ENCODE assay signal across 35 cellular contexts in the genomic region with DNA sequence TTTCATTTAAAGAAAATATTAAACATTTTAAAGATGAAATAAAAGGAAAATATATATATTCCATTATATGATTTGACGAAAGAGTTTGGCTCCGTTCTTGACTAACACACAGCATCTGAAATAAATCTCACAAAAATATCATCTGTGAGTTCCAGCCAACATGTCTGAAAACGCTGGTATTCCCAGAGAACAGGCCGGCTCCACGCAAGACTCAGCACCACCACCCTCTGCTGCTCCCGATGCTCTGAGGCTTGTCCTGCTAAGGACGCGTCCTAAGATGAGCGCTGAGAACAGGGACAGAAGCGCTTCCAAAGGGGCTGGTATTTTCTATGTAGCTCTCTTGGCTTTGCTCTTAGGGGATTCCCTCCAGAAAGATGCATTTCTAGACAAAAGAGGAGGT. TPM values are rescaled to one million over a fixed set of nuclear protein-coding genes. Genes with fewer than 3 reads are reported as not detected.
DNase-seq lines count a peak whose midpoint lies in the region; ATAC-seq and TF ChIP-seq lines count a peak whose summit lies in the region.
"Had no signal": no experiment of that assay in that cellular context is flagged by ENCODE, and none has a peak within 500 bp of the region (broad histone marks: within the 10 kb centered on the region; RNA-seq: fewer than 3 reads in every experiment).

No MANE protein-coding gene starts in this region.

- no peaks in the 10 kb centered on the region for H4K20me1 ChIP-seq in OCI-LY7 (ENCODE audit: insufficient read depth, low read length)
- H4K20me1 ChIP-seq: BLaER1; BLaER1 treated with 17β-estradiol and CSF1 and Interleukin-3, amounts not matched to agents 10 nM and 100 nM had no signal

- H2AFZ ChIP-seq in OCI-LY7 (ENCODE audit: low read length) = peak overlapping the region; percentile 72

- H3K4me1 ChIP-seq in OCI-LY7 (ENCODE audit: insufficient read depth, low read length, poor library complexity, severe bottlenecking) (peaks cover 76% of the 10 kb centered on the region), upper lobe of right lung (no peaks in the 10 kb centered on the region)
- H3K4me1 ChIP-seq: A549, BE2C, Caco-2 had no signal

- TF ChIP-seq CTCF in GM13976 (IDR thresholded peaks at IDR 0.05; ENCODE audit: borderline replicate concordance, control extremely low read depth, extremely low read depth, insufficient read depth, missing control alignments) = no peak
- no peak for TF ChIP-seq CTCF in OCI-LY7 (conservative IDR thresholded peaks at IDR 0.05; ENCODE audit: low read length)
- TF ChIP-seq CTCF in upper lobe of right lung (IDR thresholded peaks at IDR 0.05) = no peak

- no peaks in the 10 kb centered on the region for H3K9me3 Mint-ChIP-seq in activated naive CD4-positive, alpha-beta T cell treated with anti-CD3 and anti-CD28 coated beads, Interleukin-2, amount 50 U/mL, for 72 hours
- H3K9me3 Mint-ChIP-seq: CD14-positive monocyte; CD4-positive, alpha-beta memory T cell; CD4-positive, alpha-beta T cell; CD4-positive, CD25-positive, alpha-beta regulatory T cell; CD8-positive, alpha-beta memory T cell; CD8-positive, alpha-beta T cell had no signal

- no peaks in the 10 kb centered on the region for H3K9me2 ChIP-seq in OCI-LY7 (ENCODE audit: insufficient read depth, low read length)

- 0 out of 2 replicates have a peak, but pooled peaks cover 2% of the 10 kb centered on the region for H3K27me3 ChIP-seq in H7 (ENCODE audit: control insufficient read depth, insufficient read depth, low read length)
- peaks cover 23% of the 10 kb centered on the region for H3K27me3 ChIP-seq in upper lobe of right lung
- H3K27me3 ChIP-seq: BE2C, BLaER1 had no signal

- POLR2A ChIA-PET in OCI-LY7 (lab: Charles Lee) = interaction anchor here (0.6 to 1.7 kb wide), 2 partner anchors 11 to 90 kb away, joined by 3 to 7 read pairs; no protein-coding TSS in a partner anchor

- in situ Hi-C loops in GM13976 (cut with MboI; ENCODE audit: low sequenced_read_pairs, unreplicated experiment) = loop anchor here (10.0 to 25.0 kb wide), 2 partner anchors 72 to 460 kb away; partner anchors contain the start of gene B4GALT7

- peak; percentile 2 for DNase-seq in GM13976 (ENCODE audit: low spot score)
- peak; percentile 23 for DNase-seq in H7
- DNase-seq in OCI-LY7 (ENCODE audit: low spot score) = no peak
- DNase-seq in upper lobe of right lung = peak; percentile 7
- no peak for DNase-seq in inferior parietal cortex (ENCODE audit: extremely low spot score)
- no peak for DNase-seq in activated T-cell treated with anti-CD3 and anti-CD28 coated beads, Interleukin-2, amount 50 U/mL, for 1 hour
- DNase-seq in activated naive CD4-positive, alpha-beta T cell treated with anti-CD3 and anti-CD28 coated beads, Interleukin-2, amount 50 U/mL, for 72 hours (ENCODE audit: low spot score in 2 of 2) = no peak
- DNase-seq: 8988T; ACHN; AML-193; BE2C; C1 segment of cervical spinal cord; Caco-2; Calu3; CD4-positive, alpha-beta memory T cell; CD4-positive, alpha-beta T cell; CD4-positive, CD25-positive, alpha-beta regulatory T cell; CD8-positive, alpha-beta memory T cell; CD8-positive, alpha-beta T cell; COR-L47; DMS 273 treated with DMSO at 0.1 percent for 48 hours; DMS153; DMS53; DMS79; DMS79 treated with DMSO at 0.1 percent for 48 hours; DND-41; EL had no signal

- H3K79me2 ChIP-seq in OCI-LY7 (ENCODE audit: insufficient read depth, low read depth, low read length) = no peaks in the 10 kb centered on the region

- ATAC-seq in upper lobe of right lung (no peak), GM18519 (IDR thresholded peaks at IDR 0.05; ENCODE audit: low FRiP score, unreplicated experiment) (no peak)
- no peak for ATAC-seq in activated naive CD4-positive, alpha-beta T cell treated with anti-CD3 and anti-CD28 coated beads, Interleukin-2, amount 50 U/mL, for 72 hours
- ATAC-seq: A549; CD8-positive, alpha-beta T cell had no signal

- H3K36me3 ChIP-seq in H7 (replicated peaks; ENCODE audit: control insufficient read depth, insufficient read depth, low read length) = no peaks in the 10 kb centered on the region
- H3K36me3 ChIP-seq in OCI-LY7 (ENCODE audit: insufficient read depth, low read length) = no peaks in the 10 kb centered on the region
- no peaks in the 10 kb centered on the region for H3K36me3 ChIP-seq in upper lobe of right lung
- H3K36me3 ChIP-seq: BE2C; BLaER1; BLaER1 treated with 17β-estradiol and CSF1 and Interleukin-3, amounts not matched to agents 10 nM and 100 nM had no signal

- H3K27ac ChIP-seq in OCI-LY7 (ENCODE audit: low read depth, low read length, poor library complexity, severe bottlenecking) (no peak overlapping the region), upper lobe of right lung (no peak overlapping the region)
- H3K27ac ChIP-seq: 22Rv1; A549; BLaER1; BLaER1 treated with 17β-estradiol and CSF1 and Interleukin-3, amounts not matched to agents 10 nM and 100 nM; C4-2B had no signal

- H3K4me3 ChIP-seq in H7 (ENCODE audit: insufficient read depth, low read depth, low read length) (no peak overlapping the region), OCI-LY7 (ENCODE audit: low read depth, low read length, poor library complexity, severe bottlenecking) (no peak overlapping the region), upper lobe of right lung (no peak overlapping the region)
- H3K4me3 ChIP-seq: A549; BLaER1; BLaER1 treated with 17β-estradiol and CSF1 and Interleukin-3, amounts not matched to agents 10 nM and 100 nM had no signal

- no peaks in the 10 kb centered on the region for H3K36me3 Mint-ChIP-seq in activated naive CD4-positive, alpha-beta T cell treated with anti-CD3 and anti-CD28 coated beads, Interleukin-2, amount 50 U/mL, for 72 hours
- H3K36me3 Mint-ChIP-seq: CD14-positive monocyte; CD4-positive, alpha-beta memory T cell; CD4-positive, CD25-positive, alpha-beta regulatory T cell; CD8-positive, alpha-beta memory T cell; CD8-positive, alpha-beta T cell had no signal

- H3K9me3 ChIP-seq in OCI-LY7 (ENCODE audit: low read length) (no peaks in the 10 kb centered on the region), upper lobe of right lung (no peaks in the 10 kb centered on the region)
- H3K9me3 ChIP-seq: A549; BE2C; BLaER1; BLaER1 treated with 17β-estradiol and CSF1 and Interleukin-3, amounts not matched to agents 10 nM and 100 nM; Caco-2 had no signal

- peak overlapping the region; percentile 37 for H3K4me2 ChIP-seq in OCI-LY7 (ENCODE audit: low read length)
- H3K4me2 ChIP-seq: A549; BLaER1; BLaER1 treated with 17β-estradiol and CSF1 and Interleukin-3, amounts not matched to agents 10 nM and 100 nM had no signal

- H3K27ac Mint-ChIP-seq in activated naive CD4-positive, alpha-beta T cell treated with anti-CD3 and anti-CD28 coated beads, Interleukin-2, amount 50 U/mL, for 72 hours = no peak overlapping the region
- H3K27ac Mint-ChIP-seq: B cell; CD14-positive monocyte; CD4-positive, alpha-beta memory T cell; CD4-positive, alpha-beta T cell; CD4-positive, CD25-positive, alpha-beta regulatory T cell; CD8-positive, alpha-beta memory T cell; CD8-positive, alpha-beta T cell had no signal

- CTCF ChIA-PET in OCI-LY7 (lab: Charles Lee; ENCODE audit: unreplicated experiment) = no interaction called here

- no TSS peak for BruUV-seq in OCI-LY7 (replicated peaks; lab: Mats Ljungman, UMichigan)

- intact Hi-C loops in OCI-LY7 (cut with micrococcal nuclease; ENCODE audit: unreplicated experiment) = no loop called here
- intact Hi-C loops in upper lobe of right lung (cut with DNase I) = no loop called here

RNA-seq across cellular contexts. Expression of gene N4BP3, which starts 40.6 kb away (rescaled TPM):
- 32.0 and 36.5 TPM in 2 replicates for total RNA-seq in H7 (2014; rRNA removed; shearing (Covaris generic))
- 23.7 and 28.3 TPM in 2 replicates for total RNA-seq in OCI-LY7 (2014; rRNA removed; shearing (Covaris generic))
- 22.3 and 26.1 TPM in 2 replicates for total RNA-seq in OCI-LY7 (2022)
- 5.2 TPM for total RNA-seq in upper lobe of right lung
- 1 to 10 TPM in 1 of 2 donors, under 1 TPM in 1; 0.80 to 5.7 TPM for total RNA-seq in activated naive CD4-positive, alpha-beta T cell treated with anti-CD3 and anti-CD28 coated beads, Interleukin-2, amount 50 U/mL, for 72 hours

RNA-seq across cellular contexts. Expression of gene RMND5B, which starts 58.1 kb away (rescaled TPM):
- 38.2 and 51.3 TPM in 2 replicates for total RNA-seq in H7 (2014; rRNA removed; shearing (Covaris generic))
- total RNA-seq in OCI-LY7 (2014; rRNA removed; shearing (Covaris generic)) = 54.2 and 68.3 TPM in 2 replicates
- total RNA-seq in OCI-LY7 (2022) = 63.2 and 63.7 TPM in 2 replicates
- total RNA-seq in upper lobe of right lung = 44.7 TPM
- 10 to 100 TPM; 29.2 to 34.0 TPM for total RNA-seq in activated naive CD4-positive, alpha-beta T cell treated with anti-CD3 and anti-CD28 coated beads, Interleukin-2, amount 50 U/mL, for 72 hours

Comparison
In these comparisons a context has a peak if more than half of its experiments do, and no peak if none do; other contexts are left out.
1. DNase-seq: peak in GM13976 (single experiment), H7 (single experiment) and upper lobe of right lung (single experiment); none in OCI-LY7 (single experiment), inferior parietal cortex (single experiment), activated T-cell treated with anti-CD3 and anti-CD28 coated beads, Interleukin-2, amount 50 U/mL, for 1 hour (single experiment) and activated naive CD4-positive, alpha-beta T cell treated with anti-CD3 and anti-CD28 coated beads, Interleukin-2, amount 50 U/mL, for 72 hours (0 of 2).